In the genomic region with DNA sequence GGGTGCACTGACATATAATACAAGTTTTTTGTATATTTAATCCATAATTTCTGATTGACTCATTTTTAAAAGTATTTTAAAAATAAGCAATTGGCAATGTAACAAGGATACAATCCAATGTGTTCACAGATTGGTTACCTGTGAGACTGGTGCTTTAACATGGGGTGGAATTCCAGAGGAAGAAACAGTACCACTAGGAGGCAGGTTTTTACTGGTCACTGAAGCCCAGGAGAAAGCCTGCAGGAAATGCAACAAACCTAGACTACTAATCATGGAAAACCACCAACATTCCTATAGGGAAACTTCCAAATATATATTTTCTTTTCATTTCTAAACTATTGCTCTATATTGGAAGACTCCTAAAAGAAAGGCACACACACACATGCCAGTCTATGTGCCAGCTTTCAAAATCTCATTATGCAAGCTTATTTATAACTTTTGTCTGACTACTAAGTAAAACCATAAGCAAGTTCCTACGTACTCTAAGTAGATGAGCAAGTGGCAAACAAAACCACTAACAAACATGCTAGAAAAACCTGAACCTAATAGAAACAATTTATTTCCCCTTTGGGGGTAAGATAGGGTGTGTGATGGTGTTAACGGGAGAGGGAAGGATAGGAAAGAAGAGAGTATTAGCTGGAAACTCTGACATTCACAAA, we compare ENCODE assay signal across 1 cellular context.
TF ChIP-seq lines count a peak whose summit lies in the region.

No MANE protein-coding gene starts in this region.

TF ChIP-seq in H1, 55 proteins besides CTCF, POLR2A, EP300 and RAD21 (continued from another document):
- TF ChIP-seq SIN3A (conservative IDR thresholded peaks at IDR 0.05 in 1 of 2, IDR thresholded peaks at IDR 0.05 in 1 of 2; ENCODE audit: low read depth in 1 of 2, low read length in 2 of 2) = 0 out of 4 replicates have a peak, but pooled peaks of 1 of the 2 experiments have one; percentile 25
- TF ChIP-seq, protein P1, sequence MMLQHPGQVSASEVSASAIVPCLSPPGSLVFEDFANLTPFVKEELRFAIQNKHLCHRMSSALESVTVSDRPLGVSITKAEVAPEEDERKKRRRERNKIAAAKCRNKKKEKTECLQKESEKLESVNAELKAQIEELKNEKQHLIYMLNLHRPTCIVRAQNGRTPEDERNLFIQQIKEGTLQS (IDR thresholded peaks at IDR 0.05; ENCODE audit: insufficient read depth, low read depth, low read length) = no peak
- no peak for TF ChIP-seq FOSL1 (IDR thresholded peaks at IDR 0.05; ENCODE audit: insufficient read depth, low read depth, low read length)
